26 cellular contexts compared by ENCODE assay signal in genomic region chr7:117719377-117719776, GRCh38.
DNase-seq lines count a peak whose midpoint lies in the region; ATAC-seq, FAIRE-seq and TF ChIP-seq lines count a peak whose summit lies in the region.
"Had no signal": no experiment of that assay in that cellular context is flagged by ENCODE, and none has a peak within 500 bp of the region (broad histone marks: within the 10 kb centered on the region; RNA-seq: fewer than 3 reads in every experiment).

No MANE protein-coding gene starts in this region.

- TF ChIP-seq POLR2A in K562 (conservative IDR thresholded peaks at IDR 0.05), result no peak

- no TSS peak for BruUV-seq in K562 (replicated peaks; lab: Mats Ljungman, UMichigan)

- no peak for ATAC-seq in K562
- ATAC-seq in activated naive CD4-positive, alpha-beta T cell treated with anti-CD3 and anti-CD28 coated beads, Interleukin-2, amount 50 U/mL, for 72 hours, result no peak
- ATAC-seq: GM12878 had no signal

- CTCF ChIA-PET in K562 (lab: Yijun Ruan, JAX; ENCODE audit: low intra/inter-chr PET ratio), result no interaction called here

- POLR2A ChIA-PET in K562 (lab: Yijun Ruan, JAX), result no interaction called here

- H3K27ac Mint-ChIP-seq in activated naive CD4-positive, alpha-beta T cell treated with anti-CD3 and anti-CD28 coated beads, Interleukin-2, amount 50 U/mL, for 72 hours, result no peak overlapping the region
- H3K27ac Mint-ChIP-seq: CD14-positive monocyte; CD4-positive, alpha-beta memory T cell; CD4-positive, CD25-positive, alpha-beta regulatory T cell; CD8-positive, alpha-beta memory T cell had no signal

- no peaks in the 10 kb centered on the region for H3K36me3 Mint-ChIP-seq in activated naive CD4-positive, alpha-beta T cell treated with anti-CD3 and anti-CD28 coated beads, Interleukin-2, amount 50 U/mL, for 72 hours
- H3K36me3 Mint-ChIP-seq: CD14-positive monocyte; CD4-positive, alpha-beta memory T cell; CD4-positive, CD25-positive, alpha-beta regulatory T cell; CD8-positive, alpha-beta memory T cell had no signal

- no peak overlapping the region for H3K4me2 ChIP-seq in K562 (ENCODE audit: insufficient read depth, low read length)
- H3K4me2 ChIP-seq: BLaER1 had no signal

- peaks cover 0 to 1% of the 10 kb centered on the region in 2 experiments; a peak in 2 of 5 replicates for H3K27me3 ChIP-seq in K562 (ENCODE audit: control insufficient read depth in 2 of 2, insufficient read depth in 2 of 2, low read length in 2 of 2)
- H3K27me3 ChIP-seq: BLaER1 had no signal

- peak overlapping the region; percentile 29; the same call in 1 of the 2 replicates for H2AFZ ChIP-seq in K562 (ENCODE audit: low read depth, low read length)

- in situ Hi-C loops in K562 (cut with MboI), result no loop called here

- intact Hi-C loops in K562 (cut with micrococcal nuclease), result loop anchor here (5.0 to 10.0 kb wide), 2 partner anchors 262 to 315 kb away; no protein-coding TSS in a partner anchor

- no peaks in the 10 kb centered on the region for H3K4me1 ChIP-seq in K562 (replicated peaks in 1 of 2; ENCODE audit: control insufficient read depth in 2 of 2, insufficient read depth in 2 of 2, low read length in 2 of 2)
- H3K4me1 ChIP-seq: BE2C, BLaER1 had no signal

- TF ChIP-seq RAD21 in K562 (CRISPR knock-in tag; conservative IDR thresholded peaks at IDR 0.05 in 1 of 2, IDR thresholded peaks at IDR 0.05 in 1 of 2), result no peak

- no peak for TF ChIP-seq EP300 in K562 (IDR thresholded peaks at IDR 0.05; ENCODE audit: low read length)

- no peaks in the 10 kb centered on the region for H3K9me1 ChIP-seq in K562 (ENCODE audit: control insufficient read depth, insufficient read depth, low read length)

- H3K9me3 Mint-ChIP-seq in activated naive CD4-positive, alpha-beta T cell treated with anti-CD3 and anti-CD28 coated beads, Interleukin-2, amount 50 U/mL, for 72 hours, result no peaks in the 10 kb centered on the region
- H3K9me3 Mint-ChIP-seq: CD14-positive monocyte; CD4-positive, alpha-beta memory T cell; CD4-positive, CD25-positive, alpha-beta regulatory T cell had no signal

- no peak overlapping the region for H3K4me3 ChIP-seq in K562
- H3K4me3 ChIP-seq: BLaER1, GM12878 had no signal

- no peaks in the 10 kb centered on the region for H3K79me2 ChIP-seq in K562 (ENCODE audit: control insufficient read depth, insufficient read depth, low read length)

- 4% methylated on average over 3 of the region's 3 CpGs for WGBS in K562 (ENCODE audit: insufficient coverage, low coverage, missing lambda C conversion rate)

- no peaks in the 10 kb centered on the region for H4K20me1 ChIP-seq in K562 (replicated peaks; ENCODE audit: control insufficient read depth, insufficient read depth, low read length)
- H4K20me1 ChIP-seq: BLaER1 had no signal

- no peak overlapping the region for H3K27ac ChIP-seq in K562 (ENCODE audit: extremely low read depth, low read depth, low read length)
- H3K27ac ChIP-seq: BLaER1 had no signal

- TF ChIP-seq CTCF in K562 (IDR thresholded peaks at IDR 0.05 in 2 of 3, conservative IDR thresholded peaks at IDR 0.05 in 1 of 3; ENCODE audit: insufficient read depth in 2 of 3, low read depth in 1 of 3, low read length in 3 of 3), result no peak

- no peak for FAIRE-seq in K562 (lab: Jason Lieb, UNC)
- FAIRE-seq: A204.1, GM12878, GM12892, GM18507 had no signal

- no peaks in the 10 kb centered on the region for H3K9me3 ChIP-seq in K562 (replicated peaks; ENCODE audit: control insufficient read depth, insufficient read depth, low read depth, low read length)
- H3K9me3 ChIP-seq: BE2C, BLaER1 had no signal

- no peaks in the 10 kb centered on the region for H3K36me3 ChIP-seq in K562 (ENCODE audit: control insufficient read depth, insufficient read depth, low read length)
- H3K36me3 ChIP-seq: BE2C, BLaER1 had no signal

- no peak for DNase-seq in K562 (ENCODE audit: extremely low read depth in 1 of 4, low spot score in 3 of 4)
- peak; percentile 73 for DNase-seq in putamen (ENCODE audit: low spot score)
- no peak for DNase-seq in HUDEP-2 (lab: John Stamatoyannopoulos, UW; ENCODE audit: unreplicated experiment in 76 of 76)
- DNase-seq in activated naive CD4-positive, alpha-beta T cell treated with anti-CD3 and anti-CD28 coated beads, Interleukin-2, amount 50 U/mL, for 72 hours (ENCODE audit: low spot score in 2 of 2), result no peak
- no peak for DNase-seq in Kasumi-1 (lab: John Stamatoyannopoulos, UW)
- DNase-seq: 8988T; ACHN; BE2C; C1 segment of cervical spinal cord; CD4-positive, alpha-beta memory T cell; CD4-positive, CD25-positive, alpha-beta regulatory T cell; CD8-positive, alpha-beta memory T cell; COR-L47; DMS 273 treated with DMSO at 0.1 percent for 48 hours; DMS153; DMS53; DMS79; DND-41; EL; GDM1 had no signal

- no peak overlapping the region for H3K9ac ChIP-seq in K562 (ENCODE audit: insufficient read depth in 1 of 2, low read depth in 2 of 2, low read length in 2 of 2)
- H3K9ac ChIP-seq: BLaER1 had no signal

TF ChIP-seq in K562, 482 proteins besides CTCF, POLR2A, EP300 and RAD21 (continues in another document):
- TF ChIP-seq MCM7 (IDR thresholded peaks at IDR 0.05) (no peak), L3MBTL2 (IDR thresholded peaks at IDR 0.05) (0 out of 2 replicates have a peak, but pooled peaks have one; percentile 48), ZNF561 (CRISPR knock-in tag; conservative IDR thresholded peaks at IDR 0.05) (no peak), JUN (IDR thresholded peaks at IDR 0.05; ENCODE audit: borderline replicate concordance, low read depth, low read length) (no peak), JUN (CRISPR knock-in tag; IDR thresholded peaks at IDR 0.05; ENCODE audit: borderline replicate concordance) (no peak), ZNF79 (CRISPR knock-in tag; IDR thresholded peaks at IDR 0.05; ENCODE audit: low read depth) (no peak), ZNF316 (IDR thresholded peaks at IDR 0.05) (peak; percentile 37; the same call in 1 of the 2 replicates), MAFK (IDR thresholded peaks at IDR 0.05; ENCODE audit: low read length) (0 out of 2 replicates have a peak, but pooled peaks have one; percentile 5), KDM1A (IDR thresholded peaks at IDR 0.05) (no peak), GABPB2 (CRISPR knock-in tag; conservative IDR thresholded peaks at IDR 0.05) (no peak), MAFG (tag; conservative IDR thresholded peaks at IDR 0.05) (peak; percentile 55), ATF7 (IDR thresholded peaks at IDR 0.05) (no peak), MEF2A (IDR thresholded peaks at IDR 0.05; ENCODE audit: control insufficient read depth, low read depth, low read length) (no peak), NFE2 (IDR thresholded peaks at IDR 0.05; ENCODE audit: low read depth) (peak; percentile 74), AFF1 (IDR thresholded peaks at IDR 0.05; ENCODE audit: low read depth in 1 of 2, partially characterized antibody in 2 of 2) (no peak), HCFC1 (IDR thresholded peaks at IDR 0.05; ENCODE audit: low read depth, low read length) (no peak), ZNF780A (CRISPR knock-in tag; IDR thresholded peaks at IDR 0.05) (no peak), MITF (IDR thresholded peaks at IDR 0.05) (no peak), ZC3H8 (IDR thresholded peaks at IDR 0.05) (no peak), SAFB (IDR thresholded peaks at IDR 0.05; ENCODE audit: borderline replicate concordance, low read depth, low read length) (no peak), ARHGAP35 (IDR thresholded peaks at IDR 0.05; ENCODE audit: partially characterized antibody) (no peak), C11orf30 (IDR thresholded peaks at IDR 0.05; ENCODE audit: low read depth) (0 out of 2 replicates have a peak, but pooled peaks have one; percentile 29)
